Comparison of ENCODE assay signal across 39 cellular contexts in genomic region chr10:113538131-113538530, GRCh38. TPM values are rescaled to one million over a fixed set of nuclear protein-coding genes. Genes with fewer than 3 reads are reported as not detected.
"Had no signal": no experiment of that assay in that cellular context is flagged by ENCODE, and none has a peak within 500 bp of the region (broad histone marks: within the 10 kb centered on the region; RNA-seq: fewer than 3 reads in every experiment).

No MANE protein-coding gene starts in this region.

- H3K27ac ChIP-seq: brain microvascular endothelial cell, cardiac muscle cell, RWPE1, VCaP had no signal

- H3K4me3 ChIP-seq: cardiac muscle cell, MG63 had no signal

- H3K9me3 ChIP-seq: MG63 had no signal

- H3K27me3 ChIP-seq: brain microvascular endothelial cell, cardiac muscle cell, MG63 had no signal

- ATAC-seq: activated CD8-positive, alpha-beta memory T cell treated with anti-CD3 and anti-CD28 coated beads, Interleukin-2, amount 10 ng/mL, durations not matched to agents 7 days and 5 days; activated T-cell treated with anti-CD3 and anti-CD28 coated beads, Interleukin-2, amount 50 U/mL, for 72 hours; activated T-helper 17 cell treated with anti-CD3 and anti-CD28 coated beads, Interleukin-2, amount 50 U/mL, for 72 hours; Panc1; Right ventricle myocardium inferior; SK-N-SH treated with all-trans-retinoic acid at 6 μM for 48 hours had no signal

- DNase-seq: activated B cell treated with CpG ODN at 0.5 μM for 24 hours; activated CD4-positive, alpha-beta memory T cell treated with anti-CD3 and anti-CD28 coated beads, Interleukin-2, amount 10 ng/mL, durations not matched to agents 7 days and 5 days; activated CD4-positive, alpha-beta T cell treated with anti-CD3 and anti-CD28 coated beads for 1 hour; activated CD4-positive, alpha-beta T cell treated with anti-CD3 and anti-CD28 coated beads for 48 hours; activated CD8-positive, alpha-beta memory T cell treated with anti-CD3 and anti-CD28 coated beads for 24 hours; activated CD8-positive, alpha-beta memory T cell treated with anti-CD3 and anti-CD28 coated beads, Interleukin-2, amount 10 ng/mL, durations not matched to agents 7 days and 5 days; activated CD8-positive, alpha-beta memory T cell treated with anti-CD3 and anti-CD28 coated beads, Interleukin-2, amount 50 U/mL, for 48 hours; activated effector memory CD4-positive, alpha-beta T cell treated with anti-CD3 and anti-CD28 coated beads, Interleukin-2, amount 50 U/mL, for 16 hours; activated naive CD4-positive, alpha-beta T cell; activated naive CD4-positive, alpha-beta T cell treated with anti-CD3 and anti-CD28 coated beads, Interleukin-2, amount 50 U/mL, for 16 hours; activated naive CD8-positive, alpha-beta T cell treated with anti-CD3 and anti-CD28 coated beads for 36 hours; activated T-cell treated with anti-CD3 and anti-CD28 coated beads, Interleukin-2, amount 50 U/mL, for 72 hours; amniotic stem cell; aorta; brain microvascular endothelial cell; Karpas-422; MG63; NCI-H1048; NCI-H1105 treated with DMSO at 0.1 percent for 48 hours; NCI-H1436; NCI-H1694; NCI-H1930; NCI-H2081 treated with DMSO at 0.1 percent for 48 hours; NCI-H226; NCI-H524 treated with DMSO at 0.1 percent for 48 hours; SIG-M5; SW 1271; T-helper 1 cell; T-helper 2 cell; T-helper 9 cell had no signal

- H3K36me3 ChIP-seq: brain microvascular endothelial cell, cardiac muscle cell, MG63 had no signal

RNA-seq across cellular contexts. Expression of gene HABP2, which starts 14.7 kb away (rescaled TPM):
- total RNA-seq: activated B cell treated with CpG ODN at 0.5 μM for 24 hours; activated CD4-positive, alpha-beta memory T cell treated with anti-CD3 and anti-CD28 coated beads, Interleukin-2, amount 10 ng/mL, durations not matched to agents 7 days and 5 days; activated CD8-positive, alpha-beta memory T cell treated with anti-CD3 and anti-CD28 coated beads, Interleukin-2, amount 10 ng/mL, durations not matched to agents 7 days and 5 days; activated naive CD8-positive, alpha-beta T cell treated with anti-CD3 and anti-CD28 coated beads for 36 hours; activated T-cell treated with anti-CD3 and anti-CD28 coated beads, Interleukin-2, amount 50 U/mL, for 72 hours; activated T-helper 17 cell treated with anti-CD3 and anti-CD28 coated beads, Interleukin-2, amount 50 U/mL, for 72 hours; aorta; cardiac muscle cell; NCI-H460; Right ventricle myocardium inferior; SK-MEL-5 had no signal
- polyA plus RNA-seq: aorta had no signal
